In genomic region chr5:181242031-181242451, GRCh38 we compare ENCODE assay signal across 9 cellular contexts. TPM values are rescaled to one million over a fixed set of nuclear protein-coding genes. Genes with fewer than 3 reads are reported as not detected.
DNase-seq lines count a peak whose midpoint lies in the region; ATAC-seq and TF ChIP-seq lines count a peak whose summit lies in the region.
"Had no signal": no experiment of that assay in that cellular context is flagged by ENCODE, and none has a peak within 500 bp of the region (broad histone marks: within the 10 kb centered on the region; RNA-seq: fewer than 3 reads in every experiment).

No MANE protein-coding gene starts in this region.

- intact Hi-C loops in tibial artery (cut with DNase I; ENCODE audit: low total_unique reads), result no loop called here

- H3K36me3 Mint-ChIP-seq in activated naive CD4-positive, alpha-beta T cell treated with anti-CD3 and anti-CD28 coated beads, Interleukin-2, amount 10 ng/mL, durations not matched to agents 7 days and 5 days, result peaks cover 60% of the 10 kb centered on the region

- H3K9ac ChIP-seq in liver (ENCODE audit: low read depth in 1 of 2, low read length in 2 of 2), result peak overlapping the region; percentile 2 to 93

- H3K9me3 Mint-ChIP-seq in activated naive CD4-positive, alpha-beta T cell treated with anti-CD3 and anti-CD28 coated beads, Interleukin-2, amount 10 ng/mL, durations not matched to agents 7 days and 5 days, result no peaks in the 10 kb centered on the region

- H3K9me3 ChIP-seq in liver (ENCODE audit: control insufficient read depth in 4 of 4, low read length in 3 of 4) (no peaks in the 10 kb centered on the region), tibial artery (no peaks in the 10 kb centered on the region)

- H3K27me3 ChIP-seq in liver (ENCODE audit: control insufficient read depth in 4 of 4, insufficient read depth in 4 of 4, low read length in 3 of 4) (no peaks in the 10 kb centered on the region), tibial artery (no peaks in the 10 kb centered on the region)

- H3K4me3 Mint-ChIP-seq in activated naive CD4-positive, alpha-beta T cell treated with anti-CD3 and anti-CD28 coated beads, Interleukin-2, amount 10 ng/mL, durations not matched to agents 7 days and 5 days, result peak overlapping the region; percentile 98

- TF ChIP-seq RAD21 in liver (IDR thresholded peaks at IDR 0.05), result no peak

- CTCF ChIA-PET in activated naive CD4-positive, alpha-beta T cell treated with anti-CD3 and anti-CD28 coated beads, Interleukin-2, amount 10 ng/mL, durations not matched to agents 7 days and 5 days (lab: Charles Lee), result no interaction called here

- WGBS in liver, result 50% methylated on average over 6 of the region's 6 CpGs

- H3K27ac Mint-ChIP-seq in activated naive CD4-positive, alpha-beta T cell treated with anti-CD3 and anti-CD28 coated beads, Interleukin-2, amount 10 ng/mL, durations not matched to agents 7 days and 5 days, result peak overlapping the region; percentile 97

- H3K27me3 Mint-ChIP-seq in activated naive CD4-positive, alpha-beta T cell treated with anti-CD3 and anti-CD28 coated beads, Interleukin-2, amount 10 ng/mL, durations not matched to agents 7 days and 5 days, result no peaks in the 10 kb centered on the region

- TF ChIP-seq CTCF in liver (IDR thresholded peaks at IDR 0.05; ENCODE audit: low read depth, low read length, missing input control) (no peak), tibial artery (IDR thresholded peaks at IDR 0.05) (no peak)

- H3K36me3 ChIP-seq in liver (ENCODE audit: control insufficient read depth in 4 of 4, insufficient read depth in 3 of 4, low read depth in 1 of 4, low read length in 3 of 4), result peaks cover 25 to 44% (median 36%) of the 10 kb centered on the region in 4 donors
- H3K36me3 ChIP-seq in tibial artery, result peaks cover 50 to 53% (median 52%) of the 10 kb centered on the region in 3 donors

- ATAC-seq in GM19023 (IDR thresholded peaks at IDR 0.05; ENCODE audit: unreplicated experiment), result no peak

- H3K4me1 Mint-ChIP-seq in activated naive CD4-positive, alpha-beta T cell treated with anti-CD3 and anti-CD28 coated beads, Interleukin-2, amount 10 ng/mL, durations not matched to agents 7 days and 5 days, result peaks cover 71% of the 10 kb centered on the region

- DNase-seq in activated naive CD4-positive, alpha-beta T cell treated with anti-CD3 and anti-CD28 coated beads, Interleukin-2, amount 10 ng/mL, durations not matched to agents 7 days and 5 days, result no peak
- DNase-seq in activated naive CD4-positive, alpha-beta T cell treated with Interleukin-2 at 50 U/mL for 16 hours, result no peak
- DNase-seq in amniotic epithelial cell (ENCODE audit: low read depth) (peak; percentile 57), tibial artery (peak in 1 of 2 donors; percentile 61), NCI-H1105 (lab: John Stamatoyannopoulos, UW) (no peak), DMS153 treated with DMSO at 0.1 percent for 48 hours (lab: John Stamatoyannopoulos, UW; ENCODE audit: unreplicated experiment) (no peak)
- DNase-seq: GF-D8 had no signal

- H3K27ac ChIP-seq in liver (ENCODE audit: low read depth in 1 of 2, low read length in 2 of 2), result peak overlapping the region in 1 of 2 donors; percentile 11
- H3K27ac ChIP-seq in tibial artery, result peak overlapping the region; percentile 94 to 96

- H3K4me3 ChIP-seq in liver (ENCODE audit: low read depth in 1 of 3, low read length in 3 of 3) (peak overlapping the region; percentile 63 to 99 (median 86)), tibial artery (peak overlapping the region; percentile 64 to 68)

- H3K4me1 ChIP-seq in liver (ENCODE audit: control insufficient read depth in 4 of 4, insufficient read depth in 4 of 4, low read length in 3 of 4) (peaks cover 6 to 40% (median 27%) of the 10 kb centered on the region in 4 donors), tibial artery (peaks cover 0 to 54% (median 42%) of the 10 kb centered on the region in 4 donors)

TF ChIP-seq in liver, 16 proteins besides CTCF, POLR2A, EP300 and RAD21:
- TF ChIP-seq YY1 (IDR thresholded peaks at IDR 0.05), result no peak
- TF ChIP-seq HNF4G (IDR thresholded peaks at IDR 0.05), result no peak
- no peak for TF ChIP-seq HNF4A (conservative IDR thresholded peaks at IDR 0.05)
- TF ChIP-seq FOXA1 (IDR thresholded peaks at IDR 0.05), result no peak
- no peak for TF ChIP-seq REST (IDR thresholded peaks at IDR 0.05)
- no peak for TF ChIP-seq ATF3 (IDR thresholded peaks at IDR 0.05)
- TF ChIP-seq JUND (IDR thresholded peaks at IDR 0.05), result no peak
- TF ChIP-seq EGR1 (IDR thresholded peaks at IDR 0.05; ENCODE audit: low read depth in 2 of 2), result no peak
- no peak for TF ChIP-seq NR2F2 (IDR thresholded peaks at IDR 0.05)
- no peak for TF ChIP-seq SP1 (IDR thresholded peaks at IDR 0.05)

RNA-seq across cellular contexts. Expression of gene RACK1, which starts 1.7 kb away (rescaled TPM):
- 1,000 to 10,000 TPM in 1 of 2 donors, 100 to 1,000 TPM in 1; 967 to 2,255 TPM for total RNA-seq in liver
- polyA plus RNA-seq in liver, result 100 to 1,000 TPM; 310 to 913 TPM

RNA-seq across cellular contexts. Expression of gene TRIM52, which starts 18.9 kb away (rescaled TPM):
- 10 to 100 TPM in 1 of 2 donors, 1 to 10 TPM in 1; 8.7 to 11.4 TPM for total RNA-seq in liver
- polyA plus RNA-seq in liver, result 1 to 10 TPM; 2.8 to 3.9 TPM

RNA-seq across cellular contexts. Expression of gene TRIM41, which starts 19.0 kb away (rescaled TPM):
- 10 to 100 TPM in 1 of 2 donors, 1 to 10 TPM in 1; 9.6 to 12.3 TPM for total RNA-seq in liver
- polyA plus RNA-seq in liver, result 10 to 100 TPM in 1 of 2 donors, 1 to 10 TPM in 1; 2.8 to 14.1 TPM

RNA-seq across cellular contexts. Expression of gene TRIM7, which starts 37.0 kb away (rescaled TPM):
- under 1 TPM in 1 of 2 donors, not detected in 1; 0.50 TPM for total RNA-seq in liver
- polyA plus RNA-seq in liver, result under 1 TPM; 0.10 to 0.14 TPM
